1 cellular context compared by ENCODE assay signal in the genomic region with DNA sequence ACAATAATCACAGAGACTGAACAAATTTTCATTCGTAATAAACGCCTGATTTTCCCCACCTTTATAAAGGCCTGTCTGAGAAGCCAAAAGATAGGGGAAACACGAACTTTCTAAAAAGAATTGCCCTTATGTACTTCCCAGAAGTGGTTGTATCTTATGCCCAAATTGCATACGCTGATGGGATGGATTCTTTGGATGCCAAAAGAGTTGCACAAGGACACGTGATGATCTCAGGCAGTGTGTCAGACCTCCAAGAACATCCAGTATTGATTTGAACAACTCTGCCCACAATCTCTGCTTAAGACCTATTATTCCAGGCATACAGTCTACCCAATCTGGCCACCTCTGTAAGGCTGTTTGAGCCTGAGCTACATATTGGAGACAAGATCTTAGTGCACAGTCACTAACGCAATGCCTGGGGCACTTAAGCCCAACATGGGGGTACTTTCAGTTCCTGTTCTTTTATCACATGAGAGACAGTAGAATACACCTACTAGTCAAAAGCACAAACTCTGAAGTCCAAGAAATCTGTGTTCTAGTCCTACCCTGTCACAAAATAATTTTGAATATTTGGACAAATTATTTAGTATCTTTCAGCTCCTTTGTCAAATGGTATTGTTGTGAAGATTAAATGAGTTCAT.
TF ChIP-seq lines count a peak whose summit lies in the region.

No MANE protein-coding gene starts in this region.

TF ChIP-seq in endothelial cell of umbilical vein, 7 proteins besides CTCF, POLR2A, EP300 and RAD21:
- no peak for TF ChIP-seq GATA2 (IDR thresholded peaks at IDR 0.05; ENCODE audit: insufficient read depth, insufficient read length, low read depth, low read length)
TF ChIP-seq in endothelial cell of umbilical vein: peak in this region for 0.
